19 cellular contexts compared by ENCODE assay signal in the genomic region with DNA sequence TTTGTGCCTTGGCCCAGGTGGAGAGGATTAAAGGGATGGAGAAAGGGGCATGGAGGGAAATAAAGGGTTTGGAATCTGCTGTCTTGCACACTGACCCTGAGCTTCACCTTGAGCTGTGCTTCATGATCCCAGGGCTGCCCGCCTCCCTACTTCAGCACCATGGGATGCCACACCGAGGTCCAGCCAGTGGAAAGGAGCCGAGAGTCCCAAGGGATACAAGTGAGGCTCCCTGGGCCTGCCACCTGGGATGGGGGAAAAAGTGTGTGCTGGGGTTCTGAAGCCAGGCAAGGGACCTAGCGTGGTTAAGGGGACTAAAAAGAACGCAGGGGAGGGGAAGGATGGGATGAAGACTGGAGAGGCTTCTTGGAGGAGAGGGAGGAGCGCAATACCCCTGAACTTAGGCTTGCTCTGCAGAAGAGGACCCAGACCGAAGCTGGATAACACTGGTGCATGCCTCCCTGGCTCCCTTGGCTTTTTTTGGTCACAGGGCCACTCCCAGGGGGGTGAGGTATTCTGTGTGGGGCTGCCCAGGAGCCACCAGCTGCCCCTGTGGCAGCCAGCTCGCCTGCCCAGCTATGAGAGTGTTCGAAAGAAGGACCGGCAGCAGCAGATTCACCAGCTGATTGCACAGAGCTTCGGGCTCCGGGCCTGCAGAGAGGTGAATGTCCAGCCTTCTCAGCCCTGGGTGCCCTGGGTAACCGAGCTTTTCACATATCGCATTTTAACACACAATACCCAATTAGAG. TPM values are rescaled to one million over a fixed set of nuclear protein-coding genes. Genes with fewer than 3 reads are reported as not detected.
"Had no signal": no experiment of that assay in that cellular context is flagged by ENCODE, and none has a peak within 500 bp of the region (broad histone marks: within the 10 kb centered on the region; RNA-seq: fewer than 3 reads in every experiment).

No MANE protein-coding gene starts in this region.

- H3K4me3 Mint-ChIP-seq: activated CD4-positive, alpha-beta T cell treated with anti-CD3 and anti-CD28 coated beads, Interleukin-2, amount 10 ng/mL, durations not matched to agents 24 days and 14 days; stimulated activated naive CD8-positive, alpha-beta T cell treated with anti-CD3 and anti-CD28 coated beads, Interleukin-15, Interleukin-2, amounts not matched to agents 100 ng/mL and 50 ng/mL, for 24 hours; T-helper 2 cell treated with Interferon-gamma antibody and Interleukin-4, amounts not matched to agents 5 μg/mL and 100 μg/mL, for 36 hours had no signal

- H3K27ac ChIP-seq: ascending aorta, colonic mucosa, hepatocyte, left lung, right atrium auricular region, skin epidermis, upper lobe of left lung had no signal

- H3K27me3 Mint-ChIP-seq: activated CD4-positive, alpha-beta T cell treated with anti-CD3 and anti-CD28 coated beads, Interleukin-2, amount 10 ng/mL, durations not matched to agents 24 days and 14 days; naive thymus-derived CD8-positive, alpha-beta T cell; stimulated activated naive CD8-positive, alpha-beta T cell treated with anti-CD3 and anti-CD28 coated beads, Interleukin-15, Interleukin-2, amounts not matched to agents 100 ng/mL and 50 ng/mL, for 24 hours had no signal

- H3K4me2 ChIP-seq: hepatocyte had no signal

- H2AFZ ChIP-seq: hepatocyte had no signal

- H3K9me3 Mint-ChIP-seq: activated CD4-positive, alpha-beta T cell treated with anti-CD3 and anti-CD28 coated beads, Interleukin-2, amount 10 ng/mL, durations not matched to agents 24 days and 14 days; naive thymus-derived CD8-positive, alpha-beta T cell; stimulated activated naive CD8-positive, alpha-beta T cell treated with anti-CD3 and anti-CD28 coated beads, Interleukin-15, Interleukin-2, amounts not matched to agents 100 ng/mL and 50 ng/mL, for 24 hours; T-helper 2 cell treated with Interferon-gamma antibody and Interleukin-4, amounts not matched to agents 5 μg/mL and 100 μg/mL, for 36 hours had no signal

- H3K27ac Mint-ChIP-seq: activated CD4-positive, alpha-beta T cell treated with anti-CD3 and anti-CD28 coated beads, Interleukin-2, amount 10 ng/mL, durations not matched to agents 24 days and 14 days; stimulated activated naive CD8-positive, alpha-beta T cell treated with anti-CD3 and anti-CD28 coated beads, Interleukin-15, Interleukin-2, amounts not matched to agents 100 ng/mL and 50 ng/mL, for 24 hours; T-helper 2 cell treated with Interferon-gamma antibody and Interleukin-4, amounts not matched to agents 5 μg/mL and 100 μg/mL, for 36 hours had no signal

- ATAC-seq: esophagus mucosa; left lung; mucosa of descending colon; naive thymus-derived CD8-positive, alpha-beta T cell had no signal

- H3K4me3 ChIP-seq: ascending aorta, colonic mucosa, hepatocyte, left lung, mucosa of descending colon, right atrium auricular region, skin epidermis, upper lobe of left lung had no signal

- H3K9me3 ChIP-seq: ascending aorta, colonic mucosa, left lung, mucosa of descending colon, right atrium auricular region, upper lobe of left lung had no signal

- DNase-seq: activated CD4-positive, alpha-beta T cell treated with anti-CD3 and anti-CD28 coated beads, Interleukin-2, amount 10 ng/mL, durations not matched to agents 24 days and 14 days; activated CD4-positive, CD25-positive, alpha-beta regulatory T cell; activated CD8-positive, alpha-beta memory T cell treated with anti-CD3 and anti-CD28 coated beads for 24 hours; activated naive CD4-positive, alpha-beta T cell treated with Interleukin-2 at 50 U/mL for 16 hours; colonic mucosa; islet precursor cell; mammary epithelial cell; mucosa of descending colon; naive thymus-derived CD8-positive, alpha-beta T cell; nucleus accumbens had no signal

- H3K27me3 ChIP-seq: ascending aorta, colonic mucosa, hepatocyte, left lung, right atrium auricular region, upper lobe of left lung had no signal

RNA-seq across cellular contexts. Expression of gene EME1, which starts 7.2 kb away (rescaled TPM):
- total RNA-seq: ascending aorta had no signal
